In the genomic region with DNA sequence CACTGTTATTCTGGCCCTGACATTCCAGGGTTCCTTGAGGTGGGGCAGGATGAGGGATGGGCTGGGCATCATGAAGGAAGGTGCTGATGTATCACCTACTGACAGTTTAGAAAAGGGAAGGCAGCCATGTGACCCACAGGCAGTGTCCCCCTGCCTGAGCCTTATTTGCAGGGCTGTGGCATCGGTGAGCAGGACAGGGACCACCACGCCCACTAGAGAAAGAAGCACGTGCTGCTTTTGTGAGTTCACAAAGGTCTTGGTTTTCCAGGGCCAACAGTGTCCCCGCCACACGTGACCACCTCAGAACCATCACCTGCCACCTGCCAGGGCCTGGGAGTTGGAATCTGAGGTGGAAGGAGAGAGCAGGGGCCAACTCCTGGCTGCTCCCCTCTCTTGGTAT, we compare ENCODE assay signal across 22 cellular contexts. TPM values are rescaled to one million over a fixed set of nuclear protein-coding genes. Genes with fewer than 3 reads are reported as not detected.
"Had no signal": no experiment of that assay in that cellular context is flagged by ENCODE, and none has a peak within 500 bp of the region (broad histone marks: within the 10 kb centered on the region; RNA-seq: fewer than 3 reads in every experiment).

No MANE protein-coding gene starts in this region.

- FAIRE-seq: HTR-8/SVneo, RCC 7860 had no signal

- H3K27ac ChIP-seq: HL-60, SJSA1, SK-N-MC had no signal

- H3K4me1 ChIP-seq: SJSA1 had no signal

- H3K9me3 ChIP-seq: MG63, SJSA1 had no signal

- DNase-seq: Karpas-422, KG1, MG63, NCI-H1092, NCI-H1105 treated with DMSO at 0.1 percent for 48 hours, NCI-H1417 treated with DMSO at 0.1 percent for 48 hours, NCI-H146, NCI-H1930, NCI-H2081, NCI-H2107, NCI-H2227 treated with DMSO at 0.1 percent for 48 hours, NCI-H510A, NCI-H524 treated with DMSO at 0.1 percent for 48 hours, NCI-H774, RPMI8226, SIG-M5 had no signal

- H3K36me3 ChIP-seq: MG63, SJSA1 had no signal

- H3K4me3 ChIP-seq: MG63, SJSA1, SK-N-MC had no signal

- H3K27me3 ChIP-seq: MG63 had no signal

RNA-seq across cellular contexts. Expression of gene SCRT2, which starts 43.5 kb away (rescaled TPM):
- total RNA-seq: Right ventricle myocardium superior, SJSA1 had no signal

RNA-seq across cellular contexts. Expression of gene SLC52A3, which starts 49.2 kb away (rescaled TPM):
- total RNA-seq: SJSA1 had no signal
